Comparison of ENCODE assay signal across 1 cellular context in the genomic region with DNA sequence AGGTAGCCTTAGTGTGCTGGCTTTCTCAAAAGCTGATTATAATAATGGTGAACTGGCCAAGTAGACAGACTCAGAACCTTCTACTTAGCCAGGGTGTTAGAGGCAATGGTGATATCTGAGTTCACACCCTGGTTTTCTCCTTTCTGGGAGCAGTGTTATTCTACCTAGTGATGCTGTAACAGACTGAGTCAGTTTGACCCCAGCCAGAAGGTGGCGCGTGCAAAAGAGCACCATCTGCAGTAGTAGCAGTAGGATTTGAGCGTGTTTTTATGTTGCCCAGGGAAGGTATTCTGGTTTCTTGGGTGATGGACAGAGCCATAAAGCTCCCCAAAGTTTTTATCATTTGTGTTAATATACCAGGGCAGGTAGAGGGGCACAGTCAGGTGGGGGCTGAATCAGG.
TF ChIP-seq lines count a peak whose summit lies in the region.

No MANE protein-coding gene starts in this region.

TF ChIP-seq in H1, 55 proteins besides CTCF, POLR2A, EP300 and RAD21:
- TF ChIP-seq KDM1A (IDR thresholded peaks at IDR 0.05; ENCODE audit: borderline replicate concordance, low read length) = no peak
- TF ChIP-seq KDM5A (IDR thresholded peaks at IDR 0.05; ENCODE audit: low read length) = no peak
- TF ChIP-seq BACH1 (IDR thresholded peaks at IDR 0.05; ENCODE audit: low read length) = no peak
- no peak for TF ChIP-seq NANOG (IDR thresholded peaks at IDR 0.05; ENCODE audit: insufficient read depth, low read depth, low read length, poor library complexity, severe bottlenecking)
- no peak for TF ChIP-seq SIRT6 (IDR thresholded peaks at IDR 0.05; ENCODE audit: low read length)
- TF ChIP-seq, protein P1, sequence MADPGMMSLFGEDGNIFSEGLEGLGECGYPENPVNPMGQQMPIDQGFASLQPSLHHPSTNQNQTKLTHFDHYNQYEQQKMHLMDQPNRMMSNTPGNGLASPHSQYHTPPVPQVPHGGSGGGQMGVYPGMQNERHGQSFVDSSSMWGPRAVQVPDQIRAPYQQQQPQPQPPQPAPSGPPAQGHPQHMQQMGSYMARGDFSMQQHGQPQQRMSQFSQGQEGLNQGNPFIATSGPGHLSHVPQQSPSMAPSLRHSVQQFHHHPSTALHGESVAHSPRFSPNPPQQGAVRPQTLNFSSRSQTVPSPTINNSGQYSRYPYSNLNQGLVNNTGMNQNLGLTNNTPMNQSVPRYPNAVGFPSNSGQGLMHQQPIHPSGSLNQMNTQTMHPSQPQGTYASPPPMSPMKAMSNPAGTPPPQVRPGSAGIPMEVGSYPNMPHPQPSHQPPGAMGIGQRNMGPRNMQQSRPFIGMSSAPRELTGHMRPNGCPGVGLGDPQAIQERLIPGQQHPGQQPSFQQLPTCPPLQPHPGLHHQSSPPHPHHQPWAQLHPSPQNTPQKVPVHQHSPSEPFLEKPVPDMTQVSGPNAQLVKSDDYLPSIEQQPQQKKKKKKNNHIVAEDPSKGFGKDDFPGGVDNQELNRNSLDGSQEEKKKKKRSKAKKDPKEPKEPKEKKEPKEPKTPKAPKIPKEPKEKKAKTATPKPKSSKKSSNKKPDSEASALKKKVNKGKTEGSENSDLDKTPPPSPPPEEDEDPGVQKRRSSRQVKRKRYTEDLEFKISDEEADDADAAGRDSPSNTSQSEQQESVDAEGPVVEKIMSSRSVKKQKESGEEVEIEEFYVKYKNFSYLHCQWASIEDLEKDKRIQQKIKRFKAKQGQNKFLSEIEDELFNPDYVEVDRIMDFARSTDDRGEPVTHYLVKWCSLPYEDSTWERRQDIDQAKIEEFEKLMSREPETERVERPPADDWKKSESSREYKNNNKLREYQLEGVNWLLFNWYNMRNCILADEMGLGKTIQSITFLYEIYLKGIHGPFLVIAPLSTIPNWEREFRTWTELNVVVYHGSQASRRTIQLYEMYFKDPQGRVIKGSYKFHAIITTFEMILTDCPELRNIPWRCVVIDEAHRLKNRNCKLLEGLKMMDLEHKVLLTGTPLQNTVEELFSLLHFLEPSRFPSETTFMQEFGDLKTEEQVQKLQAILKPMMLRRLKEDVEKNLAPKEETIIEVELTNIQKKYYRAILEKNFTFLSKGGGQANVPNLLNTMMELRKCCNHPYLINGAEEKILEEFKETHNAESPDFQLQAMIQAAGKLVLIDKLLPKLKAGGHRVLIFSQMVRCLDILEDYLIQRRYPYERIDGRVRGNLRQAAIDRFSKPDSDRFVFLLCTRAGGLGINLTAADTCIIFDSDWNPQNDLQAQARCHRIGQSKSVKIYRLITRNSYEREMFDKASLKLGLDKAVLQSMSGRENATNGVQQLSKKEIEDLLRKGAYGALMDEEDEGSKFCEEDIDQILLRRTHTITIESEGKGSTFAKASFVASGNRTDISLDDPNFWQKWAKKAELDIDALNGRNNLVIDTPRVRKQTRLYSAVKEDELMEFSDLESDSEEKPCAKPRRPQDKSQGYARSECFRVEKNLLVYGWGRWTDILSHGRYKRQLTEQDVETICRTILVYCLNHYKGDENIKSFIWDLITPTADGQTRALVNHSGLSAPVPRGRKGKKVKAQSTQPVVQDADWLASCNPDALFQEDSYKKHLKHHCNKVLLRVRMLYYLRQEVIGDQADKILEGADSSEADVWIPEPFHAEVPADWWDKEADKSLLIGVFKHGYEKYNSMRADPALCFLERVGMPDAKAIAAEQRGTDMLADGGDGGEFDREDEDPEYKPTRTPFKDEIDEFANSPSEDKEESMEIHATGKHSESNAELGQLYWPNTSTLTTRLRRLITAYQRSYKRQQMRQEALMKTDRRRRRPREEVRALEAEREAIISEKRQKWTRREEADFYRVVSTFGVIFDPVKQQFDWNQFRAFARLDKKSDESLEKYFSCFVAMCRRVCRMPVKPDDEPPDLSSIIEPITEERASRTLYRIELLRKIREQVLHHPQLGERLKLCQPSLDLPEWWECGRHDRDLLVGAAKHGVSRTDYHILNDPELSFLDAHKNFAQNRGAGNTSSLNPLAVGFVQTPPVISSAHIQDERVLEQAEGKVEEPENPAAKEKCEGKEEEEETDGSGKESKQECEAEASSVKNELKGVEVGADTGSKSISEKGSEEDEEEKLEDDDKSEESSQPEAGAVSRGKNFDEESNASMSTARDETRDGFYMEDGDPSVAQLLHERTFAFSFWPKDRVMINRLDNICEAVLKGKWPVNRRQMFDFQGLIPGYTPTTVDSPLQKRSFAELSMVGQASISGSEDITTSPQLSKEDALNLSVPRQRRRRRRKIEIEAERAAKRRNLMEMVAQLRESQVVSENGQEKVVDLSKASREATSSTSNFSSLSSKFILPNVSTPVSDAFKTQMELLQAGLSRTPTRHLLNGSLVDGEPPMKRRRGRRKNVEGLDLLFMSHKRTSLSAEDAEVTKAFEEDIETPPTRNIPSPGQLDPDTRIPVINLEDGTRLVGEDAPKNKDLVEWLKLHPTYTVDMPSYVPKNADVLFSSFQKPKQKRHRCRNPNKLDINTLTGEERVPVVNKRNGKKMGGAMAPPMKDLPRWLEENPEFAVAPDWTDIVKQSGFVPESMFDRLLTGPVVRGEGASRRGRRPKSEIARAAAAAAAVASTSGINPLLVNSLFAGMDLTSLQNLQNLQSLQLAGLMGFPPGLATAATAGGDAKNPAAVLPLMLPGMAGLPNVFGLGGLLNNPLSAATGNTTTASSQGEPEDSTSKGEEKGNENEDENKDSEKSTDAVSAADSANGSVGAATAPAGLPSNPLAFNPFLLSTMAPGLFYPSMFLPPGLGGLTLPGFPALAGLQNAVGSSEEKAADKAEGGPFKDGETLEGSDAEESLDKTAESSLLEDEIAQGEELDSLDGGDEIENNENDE (IDR thresholded peaks at IDR 0.05; ENCODE audit: insufficient replicate concordance, low read length) = no peak
- TF ChIP-seq GABPA (IDR thresholded peaks at IDR 0.05; ENCODE audit: borderline replicate concordance, insufficient read depth, low read length) = no peak
- no peak for TF ChIP-seq SIN3A (conservative IDR thresholded peaks at IDR 0.05 in 1 of 2, IDR thresholded peaks at IDR 0.05 in 1 of 2; ENCODE audit: low read depth in 1 of 2, low read length in 2 of 2)
- no peak for TF ChIP-seq ZNF274 (IDR thresholded peaks at IDR 0.05; ENCODE audit: borderline replicate concordance, extremely low read depth, low read length)
- TF ChIP-seq CEBPB (IDR thresholded peaks at IDR 0.05; ENCODE audit: low read depth, low read length) = no peak
- no peak for TF ChIP-seq RBBP5 (IDR thresholded peaks at IDR 0.05; ENCODE audit: borderline replicate concordance, low read depth, low read length)
- TF ChIP-seq NRF1 (IDR thresholded peaks at IDR 0.05; ENCODE audit: low read depth, low read length) = no peak
- TF ChIP-seq RXRA (IDR thresholded peaks at IDR 0.05; ENCODE audit: insufficient read depth, low read depth, low read length) = no peak
- no peak for TF ChIP-seq KDM4A (IDR thresholded peaks at IDR 0.05; ENCODE audit: low read depth, low read length, severe bottlenecking)
